Comparison of ENCODE assay signal across 28 cellular contexts in genomic region chr11:10786451-10786850, GRCh38.
"Had no signal": no experiment of that assay in that cellular context is flagged by ENCODE, and none has a peak within 500 bp of the region (broad histone marks: within the 10 kb centered on the region; RNA-seq: fewer than 3 reads in every experiment).

No MANE protein-coding gene starts in this region.

- H3K9me3 Mint-ChIP-seq: activated B cell treated with CpG ODN at 0.5 μM for 24 hours; activated CD4-positive, alpha-beta T cell treated with anti-CD3 and anti-CD28 coated beads, Interleukin-2, amount 10 ng/mL, durations not matched to agents 24 days and 14 days; activated naive CD4-positive, alpha-beta T cell treated with anti-CD3 and anti-CD28 coated beads for 36 hours; activated T-cell treated with anti-CD3 and anti-CD28 coated beads, Interleukin-2, amount 50 U/mL, for 4 hours; activated T-helper 17 cell treated with anti-CD3 and anti-CD28 coated beads, Interleukin-2, amount 50 U/mL, for 72 hours had no signal

- H3K27ac ChIP-seq: adrenal gland, breast epithelium, colonic mucosa had no signal

- H3K4me3 Mint-ChIP-seq: activated B cell treated with CpG ODN at 0.5 μM for 24 hours; activated CD4-positive, alpha-beta T cell treated with anti-CD3 and anti-CD28 coated beads, Interleukin-2, amount 10 ng/mL, durations not matched to agents 24 days and 14 days; activated CD8-positive, alpha-beta memory T cell treated with anti-CD3 and anti-CD28 coated beads, Interleukin-2, amount 10 ng/mL, durations not matched to agents 7 days and 5 days; activated naive CD4-positive, alpha-beta T cell treated with anti-CD3 and anti-CD28 coated beads for 36 hours; activated naive CD8-positive, alpha-beta T cell; activated T-cell treated with anti-CD3 and anti-CD28 coated beads, Interleukin-2, amount 50 U/mL, for 4 hours; activated T-helper 17 cell treated with anti-CD3 and anti-CD28 coated beads, Interleukin-2, amount 50 U/mL, for 72 hours; T-helper 17 cell had no signal

- H3K4me1 ChIP-seq: adrenal gland, breast epithelium, colonic mucosa had no signal

- H3K27ac Mint-ChIP-seq: activated B cell treated with CpG ODN at 0.5 μM for 24 hours; activated CD4-positive, alpha-beta T cell treated with anti-CD3 and anti-CD28 coated beads, Interleukin-2, amount 10 ng/mL, durations not matched to agents 24 days and 14 days; activated CD8-positive, alpha-beta memory T cell treated with anti-CD3 and anti-CD28 coated beads, Interleukin-2, amount 10 ng/mL, durations not matched to agents 7 days and 5 days; activated naive CD4-positive, alpha-beta T cell treated with anti-CD3 and anti-CD28 coated beads for 36 hours; activated naive CD8-positive, alpha-beta T cell; activated T-helper 17 cell treated with anti-CD3 and anti-CD28 coated beads, Interleukin-2, amount 50 U/mL, for 72 hours; T-helper 17 cell had no signal

- ATAC-seq: activated CD8-positive, alpha-beta memory T cell treated with anti-CD3 and anti-CD28 coated beads, Interleukin-2, amount 10 ng/mL, durations not matched to agents 7 days and 5 days; activated T-cell treated with anti-CD3 and anti-CD28 coated beads, Interleukin-2, amount 50 U/mL, for 4 hours; activated T-helper 17 cell treated with anti-CD3 and anti-CD28 coated beads, Interleukin-2, amount 50 U/mL, for 72 hours; PC-3; T-helper 17 cell had no signal

- H3K36me3 ChIP-seq: adrenal gland, breast epithelium, colonic mucosa, MG63 had no signal

- H3K27me3 ChIP-seq: adrenal gland, breast epithelium, colonic mucosa, MG63 had no signal

- H3K9me3 ChIP-seq: adrenal gland, breast epithelium, colonic mucosa, MG63 had no signal

- H3K4me1 Mint-ChIP-seq: activated B cell treated with CpG ODN at 0.5 μM for 24 hours; activated CD4-positive, alpha-beta T cell treated with anti-CD3 and anti-CD28 coated beads, Interleukin-2, amount 10 ng/mL, durations not matched to agents 24 days and 14 days; activated CD8-positive, alpha-beta memory T cell treated with anti-CD3 and anti-CD28 coated beads, Interleukin-2, amount 10 ng/mL, durations not matched to agents 7 days and 5 days; activated T-helper 17 cell treated with anti-CD3 and anti-CD28 coated beads, Interleukin-2, amount 50 U/mL, for 72 hours had no signal

- DNase-seq: activated B cell treated with CpG ODN at 0.5 μM for 24 hours; activated CD4-positive, alpha-beta T cell treated with anti-CD3 and anti-CD28 coated beads for 1 hour; activated CD4-positive, alpha-beta T cell treated with anti-CD3 and anti-CD28 coated beads, Interleukin-2, amount 10 ng/mL, durations not matched to agents 24 days and 14 days; activated CD4-positive, alpha-beta T cell treated with anti-CD3 and anti-CD28 coated beads, Interleukin-2, amount 50 U/mL, for 48 hours; activated CD8-positive, alpha-beta memory T cell treated with anti-CD3 and anti-CD28 coated beads, Interleukin-2, amount 10 ng/mL, durations not matched to agents 7 days and 5 days; activated gamma-delta T cell; activated naive CD4-positive, alpha-beta T cell treated with anti-CD3 and anti-CD28 coated beads for 36 hours; activated T-cell treated with anti-CD3 and anti-CD28 coated beads, Interleukin-2, amount 50 U/mL, for 4 hours; adrenal gland; anterior cingulate cortex; caudate nucleus; colonic mucosa; MG63; NCI-H1092; NCI-H1417; NCI-H1930; NCI-H2171; NCI-H345; NCI-H510A; NCI-H526 treated with DMSO at 0.1 percent for 48 hours; NCI-H82; PC-3; SHP77; T-helper 17 cell; T-helper 9 cell had no signal

- H3K4me3 ChIP-seq: adrenal gland, breast epithelium, colonic mucosa, MG63 had no signal

- H3K27me3 Mint-ChIP-seq: activated B cell treated with CpG ODN at 0.5 μM for 24 hours; activated naive CD8-positive, alpha-beta T cell; activated T-helper 17 cell treated with anti-CD3 and anti-CD28 coated beads, Interleukin-2, amount 50 U/mL, for 72 hours; T-helper 17 cell had no signal

- H3K36me3 Mint-ChIP-seq: activated CD8-positive, alpha-beta memory T cell treated with anti-CD3 and anti-CD28 coated beads, Interleukin-2, amount 10 ng/mL, durations not matched to agents 7 days and 5 days; activated naive CD8-positive, alpha-beta T cell had no signal
